9 cellular contexts compared by ENCODE assay signal in genomic region chr9:215631-216155, GRCh38. TPM values are rescaled to one million over a fixed set of nuclear protein-coding genes. Genes with fewer than 3 reads are reported as not detected.
A peak's percentile ranks its signal among the peaks of the same experiment; 100 is the strongest.
DNase-seq lines count a peak whose midpoint lies in the region; ATAC-seq, FAIRE-seq and TF ChIP-seq lines count a peak whose summit lies in the region.
"Had no signal": no experiment of that assay in that cellular context is flagged by ENCODE, and none has a peak within 500 bp of the region (broad histone marks: within the 10 kb centered on the region; RNA-seq: fewer than 3 reads in every experiment).

No MANE protein-coding gene starts in this region.

- no peak for DNase-seq in kidney
- DNase-seq in stimulated activated naive B cell treated with anti-CD40 and anti-IgM and Interleukin-4, amounts not matched to agents 10 μg/mL and 1 μg/mL and 100 μg/mL, for 72 hours = no peak
- DNase-seq in AML-193 (lab: John Stamatoyannopoulos, UW) = no peak
- DNase-seq in stimulated activated CD4-positive, alpha-beta T cell treated with anti-CD3 and anti-CD28 coated beads, Interleukin-4, amount 100 ng/mL, for 4 hours = no peak
- DNase-seq in NCI-H69 (lab: John Stamatoyannopoulos, UW) = no peak
- DNase-seq: SHP77 treated with DMSO at 0.1 percent for 48 hours had no signal

- H3K4me1 ChIP-seq in HUES6 (ENCODE audit: control insufficient read depth, insufficient read depth, low read length) = peaks cover 5% of the 10 kb centered on the region; the same call in 1 of the 2 replicates
- peaks cover 0 to 13% of the 10 kb centered on the region in 2 donors for H3K4me1 ChIP-seq in kidney (ENCODE audit: control insufficient read depth in 1 of 2, insufficient read depth in 1 of 2, low read depth in 1 of 2, low read length in 2 of 2)

- no peaks in the 10 kb centered on the region for H3K36me3 Mint-ChIP-seq in activated T-helper 17 cell treated with anti-CD3 and anti-CD28 coated beads, Interleukin-2, amount 50 U/mL, for 72 hours (ENCODE audit: low read depth)
- peaks cover 0 to 3% of the 10 kb centered on the region in 2 donors for H3K36me3 Mint-ChIP-seq in stimulated activated naive B cell treated with anti-CD40 and anti-IgM and Interleukin-4, amounts not matched to agents 10 μg/mL and 1 μg/mL and 100 μg/mL, for 72 hours

- H3K9me3 Mint-ChIP-seq in activated T-helper 17 cell treated with anti-CD3 and anti-CD28 coated beads, Interleukin-2, amount 50 U/mL, for 72 hours = no peaks in the 10 kb centered on the region
- no peaks in the 10 kb centered on the region for H3K9me3 Mint-ChIP-seq in stimulated activated naive B cell treated with anti-CD40 and anti-IgM and Interleukin-4, amounts not matched to agents 10 μg/mL and 1 μg/mL and 100 μg/mL, for 72 hours

- H3K27ac ChIP-seq in HUES6 (ENCODE audit: low read depth, low read length) = no peak overlapping the region
- H3K27ac ChIP-seq in kidney (ENCODE audit: low read depth in 2 of 2, low read length in 2 of 2) = peak overlapping the region; percentile 90 to 92

- H3K27ac Mint-ChIP-seq in activated T-helper 17 cell treated with anti-CD3 and anti-CD28 coated beads, Interleukin-2, amount 50 U/mL, for 72 hours = no peak overlapping the region
- H3K27ac Mint-ChIP-seq in stimulated activated naive B cell treated with anti-CD40 and anti-IgM and Interleukin-4, amounts not matched to agents 10 μg/mL and 1 μg/mL and 100 μg/mL, for 72 hours = peak overlapping the region; percentile 82

- H3K27me3 ChIP-seq in HUES6 (ENCODE audit: control insufficient read depth, insufficient read depth, low read length) = peaks cover 43% of the 10 kb centered on the region

- H3K4me3 ChIP-seq in HUES6 (ENCODE audit: low read depth, low read length) (peak overlapping the region; percentile 89), kidney (ENCODE audit: low read length in 2 of 2) (peak overlapping the region; percentile 58 to 68)

- H3K9ac ChIP-seq in HUES6 (ENCODE audit: low read length) = no peak overlapping the region
- H3K9ac ChIP-seq in kidney (ENCODE audit: low read length in 2 of 2) = peak overlapping the region in 1 of 2 donors; percentile 75

- no peaks in the 10 kb centered on the region for H3K36me3 ChIP-seq in HUES6 (ENCODE audit: control insufficient read depth, insufficient read depth, low read length)
- H3K36me3 ChIP-seq in kidney (ENCODE audit: control insufficient read depth in 1 of 2, insufficient read depth in 2 of 2, low read length in 2 of 2) = no peaks in the 10 kb centered on the region

- no peak for ATAC-seq in activated T-helper 17 cell treated with anti-CD3 and anti-CD28 coated beads, Interleukin-2, amount 50 U/mL, for 72 hours (replicated peaks)
- no peak for ATAC-seq in stimulated activated naive B cell treated with anti-CD40 and anti-IgM and Interleukin-4, amounts not matched to agents 10 μg/mL and 1 μg/mL and 100 μg/mL, for 72 hours (replicated peaks)
- ATAC-seq in HG03432 (IDR thresholded peaks at IDR 0.05; ENCODE audit: unreplicated experiment) = no peak

- no peaks in the 10 kb centered on the region for H3K4me1 Mint-ChIP-seq in activated T-helper 17 cell treated with anti-CD3 and anti-CD28 coated beads, Interleukin-2, amount 50 U/mL, for 72 hours
- peaks cover 15 to 31% of the 10 kb centered on the region in 2 donors for H3K4me1 Mint-ChIP-seq in stimulated activated naive B cell treated with anti-CD40 and anti-IgM and Interleukin-4, amounts not matched to agents 10 μg/mL and 1 μg/mL and 100 μg/mL, for 72 hours

- FAIRE-seq in kidney (lab: Jason Lieb, UNC) = no peak

- TF ChIP-seq CTCF in kidney (IDR thresholded peaks at IDR 0.05; ENCODE audit: borderline replicate concordance, extremely low read depth, insufficient read depth) = no peak

- H3K9me3 ChIP-seq in HUES6 (ENCODE audit: control insufficient read depth, insufficient read depth, low read depth, low read length) = no peaks in the 10 kb centered on the region
- no peaks in the 10 kb centered on the region for H3K9me3 ChIP-seq in kidney (ENCODE audit: control insufficient read depth in 1 of 2, low read length in 2 of 2)

- H3K4me3 Mint-ChIP-seq in activated T-helper 17 cell treated with anti-CD3 and anti-CD28 coated beads, Interleukin-2, amount 50 U/mL, for 72 hours = peak overlapping the region; percentile 73
- peak overlapping the region; percentile 86 to 89 for H3K4me3 Mint-ChIP-seq in stimulated activated naive B cell treated with anti-CD40 and anti-IgM and Interleukin-4, amounts not matched to agents 10 μg/mL and 1 μg/mL and 100 μg/mL, for 72 hours

- no peaks in the 10 kb centered on the region for H3K27me3 Mint-ChIP-seq in activated T-helper 17 cell treated with anti-CD3 and anti-CD28 coated beads, Interleukin-2, amount 50 U/mL, for 72 hours
- no peaks in the 10 kb centered on the region for H3K27me3 Mint-ChIP-seq in stimulated activated naive B cell treated with anti-CD40 and anti-IgM and Interleukin-4, amounts not matched to agents 10 μg/mL and 1 μg/mL and 100 μg/mL, for 72 hours

- intact Hi-C loops in kidney (cut with DNase I) = no loop called here

RNA-seq across cellular contexts. Expression of gene DOCK8, which starts 1.0 kb away (rescaled TPM):
- total RNA-seq in activated T-helper 17 cell treated with anti-CD3 and anti-CD28 coated beads, Interleukin-2, amount 50 U/mL, for 72 hours = 100 to 1,000 TPM; 133 to 158 TPM
- 46.5 TPM for total RNA-seq in kidney
- 5.0 TPM for polyA plus RNA-seq in kidney (ENCODE audit: insufficient read depth, low read depth, low replicate concordance)

RNA-seq across cellular contexts. Expression of gene ZNG1A, which starts 36.8 kb away (rescaled TPM):
- total RNA-seq in activated T-helper 17 cell treated with anti-CD3 and anti-CD28 coated beads, Interleukin-2, amount 50 U/mL, for 72 hours = 10 to 100 TPM; 38.8 to 56.6 TPM
- total RNA-seq in kidney = 32.7 TPM
- 58.0 TPM for polyA plus RNA-seq in kidney (ENCODE audit: insufficient read depth, low read depth, low replicate concordance)
